2 cellular contexts compared by ENCODE assay signal in the genomic region with DNA sequence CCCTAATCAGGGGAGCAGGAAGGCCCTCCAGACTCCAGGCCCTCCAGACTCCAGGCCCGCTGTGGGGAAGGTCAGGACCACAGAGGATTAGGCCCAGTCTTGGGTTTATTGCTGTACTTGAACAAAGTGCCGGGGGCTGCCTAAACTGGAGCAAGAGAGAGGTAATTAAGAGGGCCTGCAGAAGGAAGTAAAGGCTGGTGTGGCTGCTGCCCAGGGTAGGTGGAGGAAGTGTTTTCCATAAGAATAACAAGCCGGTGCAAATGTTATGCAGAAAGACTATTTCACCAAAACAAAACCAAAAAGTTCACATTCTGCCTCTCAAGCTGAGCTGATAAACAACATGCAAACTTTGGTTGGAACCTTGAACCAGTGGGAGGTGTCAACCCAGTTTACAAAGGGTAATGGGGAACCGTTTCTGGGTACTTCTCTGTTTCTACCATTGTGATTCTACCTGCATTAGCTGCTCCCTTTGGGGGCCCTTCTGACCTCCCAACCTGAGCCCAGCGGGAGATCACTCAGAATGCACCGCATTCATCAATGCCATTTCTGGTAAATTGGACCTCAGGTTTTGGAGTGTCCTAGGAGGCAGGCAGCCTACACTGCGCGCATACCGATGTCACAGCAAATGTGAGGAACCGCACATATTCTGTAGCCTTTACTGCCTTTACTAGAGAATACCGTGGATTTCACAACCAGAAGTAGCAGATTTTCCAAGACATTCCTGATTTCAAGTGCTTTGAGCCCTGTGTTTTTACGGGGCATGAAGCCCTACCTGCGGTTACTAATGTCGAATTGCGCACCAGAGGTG.
TF ChIP-seq lines count a peak whose summit lies in the region.

No MANE protein-coding gene starts in this region.

TF ChIP-seq in IMR-90, 13 proteins besides CTCF, POLR2A, EP300 and RAD21:
- no peak for TF ChIP-seq NFE2L2 (IDR thresholded peaks at IDR 0.05; ENCODE audit: low read depth, low read length)
TF ChIP-seq in IMR-90: peak in this region for 0.

TF ChIP-seq in neural cell, 6 proteins besides CTCF, POLR2A, EP300 and RAD21:
- TF ChIP-seq REST (IDR thresholded peaks at IDR 0.05; ENCODE audit: borderline replicate concordance) (no peak), POLR2AphosphoS5 (IDR thresholded peaks at IDR 0.05) (no peak), SMC3 (conservative IDR thresholded peaks at IDR 0.05; ENCODE audit: poor library complexity) (no peak), MXI1 (conservative IDR thresholded peaks at IDR 0.05; ENCODE audit: poor library complexity, severe bottlenecking) (no peak)
